In the genomic region with DNA sequence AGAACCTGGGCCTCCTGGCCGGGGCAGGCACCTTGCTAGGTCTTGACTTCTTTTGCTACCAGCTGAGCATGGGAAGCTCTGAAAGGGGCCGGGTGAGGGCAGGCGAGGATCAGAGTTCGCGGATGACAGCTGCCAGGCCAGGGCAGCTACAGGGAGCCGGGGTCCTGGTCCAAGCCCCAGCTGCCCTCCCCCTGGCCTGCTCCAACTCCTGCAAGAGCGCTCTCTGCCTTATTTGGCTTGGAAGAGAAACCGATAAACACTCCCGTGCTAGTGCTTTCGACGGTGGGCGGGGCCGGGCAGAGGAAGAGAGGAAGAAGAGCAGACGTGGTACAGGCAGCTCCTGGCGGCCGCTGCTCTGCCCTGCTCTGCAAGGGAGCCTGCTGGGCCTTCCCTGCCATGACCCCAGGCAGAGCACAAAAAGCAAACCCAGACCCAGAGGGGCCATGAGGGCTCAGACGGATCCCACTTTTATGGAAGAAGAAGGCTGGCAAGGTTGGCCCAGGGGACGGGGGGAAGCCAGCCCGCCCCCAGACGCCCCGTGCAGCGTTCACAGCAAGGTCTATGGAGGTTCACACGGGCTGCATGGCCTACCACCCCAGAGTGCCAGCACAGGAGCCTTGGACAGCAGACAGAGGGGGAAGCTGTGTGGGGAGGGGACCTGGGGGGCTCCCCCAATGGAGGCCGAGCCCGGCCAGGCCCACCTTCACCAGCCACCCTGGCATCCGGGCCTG, we compare ENCODE assay signal across 8 cellular contexts. TPM values are rescaled to one million over a fixed set of nuclear protein-coding genes. Genes with fewer than 3 reads are reported as not detected.
DNase-seq lines count a peak whose midpoint lies in the region; ATAC-seq, FAIRE-seq and TF ChIP-seq lines count a peak whose summit lies in the region.
"Had no signal": no experiment of that assay in that cellular context is flagged by ENCODE, and none has a peak within 500 bp of the region (broad histone marks: within the 10 kb centered on the region; RNA-seq: fewer than 3 reads in every experiment).

No MANE protein-coding gene starts in this region.

- H3K27me3 ChIP-seq in H1 (replicated peaks in 1 of 4; ENCODE audit: control insufficient read depth in 3 of 4, extremely low read depth in 1 of 4, insufficient read depth in 3 of 4, low read length in 3 of 4) = no peaks in the 10 kb centered on the region
- H3K27me3 ChIP-seq in MG63 = no peaks in the 10 kb centered on the region
- H3K27me3 ChIP-seq: suprapubic skin had no signal

- peaks cover 4 to 38% (median 27%) of the 10 kb centered on the region in 4 experiments for H3K4me1 ChIP-seq in H1 (replicated peaks in 1 of 4; ENCODE audit: control insufficient read depth in 3 of 4, insufficient read depth in 4 of 4, low read length in 3 of 4)

- no peak overlapping the region for H4K91ac ChIP-seq in H1 (replicated peaks; ENCODE audit: insufficient read length, low read length)

- TF ChIP-seq RAD21 in H1 (IDR thresholded peaks at IDR 0.05 in 1 of 2, conservative IDR thresholded peaks at IDR 0.05 in 1 of 2; ENCODE audit: low read depth in 2 of 2, low read length in 2 of 2) = peak; percentile 37 to 50; a peak in 3 of 4 replicates

- FAIRE-seq in H1 (lab: Jason Lieb, UNC) (no peak), HTR-8/SVneo (lab: Jason Lieb, UNC) (no peak)
- FAIRE-seq: endometrium had no signal

- H3K79me1 ChIP-seq in H1 (ENCODE audit: low read depth, low read length) = peaks cover 5% of the 10 kb centered on the region

- H3K36me3 Mint-ChIP-seq in stimulated activated effector memory CD8-positive, alpha-beta T cell treated with anti-CD3 and anti-CD28 coated beads, Interleukin-12 subunit alpha, Interleukin-12 subunit beta, amount 100 ng/mL, for 72 hours = peaks cover 36% of the 10 kb centered on the region

- peaks cover 58% of the 10 kb centered on the region for H3K4me1 Mint-ChIP-seq in stimulated activated effector memory CD8-positive, alpha-beta T cell treated with anti-CD3 and anti-CD28 coated beads, Interleukin-12 subunit alpha, Interleukin-12 subunit beta, amount 100 ng/mL, for 72 hours

- POLR2A ChIA-PET in H1 (lab: Charles Lee; ENCODE audit: partially characterized antibody) = interaction anchor here (0.8 to 2.2 kb wide), 7 partner anchors 13 to 53 kb away, joined by 3 to 8 read pairs (median 4); no protein-coding TSS in a partner anchor

- CTCF ChIA-PET in H1 (lab: Charles Lee; ENCODE audit: partially characterized antibody) = interaction anchor here (0.7 to 25.0 kb wide), 12 partner anchors 8 to 86 kb away, joined by 3 to 251 read pairs (median 4); a partner anchor contains a TSS

- H3K36me3 ChIP-seq in H1 (ENCODE audit: control insufficient read depth in 2 of 4, insufficient read depth in 4 of 4, low read length in 3 of 4) (no peaks in the 10 kb centered on the region), MG63 (no peaks in the 10 kb centered on the region; the same call in 1 of the 2 replicates)

- no peak overlapping the region for H3K4me3 ChIP-seq in H1 (ENCODE audit: extremely low read depth in 1 of 4, insufficient read depth in 2 of 4, low read depth in 3 of 4, low read length in 4 of 4)
- H3K4me3 ChIP-seq in MG63 = no peak overlapping the region
- H3K4me3 ChIP-seq: suprapubic skin had no signal

- H3K27ac Mint-ChIP-seq in stimulated activated effector memory CD8-positive, alpha-beta T cell treated with anti-CD3 and anti-CD28 coated beads, Interleukin-12 subunit alpha, Interleukin-12 subunit beta, amount 100 ng/mL, for 72 hours = peak overlapping the region; percentile 93

- no peaks in the 10 kb centered on the region for H3K23me2 ChIP-seq in H1 (ENCODE audit: low read depth, low read length)

- H3K4me2 ChIP-seq in H1 (ENCODE audit: insufficient read depth in 1 of 2, low read depth in 2 of 2, low read length in 2 of 2) = peak overlapping the region in 1 of 2 experiments; percentile 16; a peak in 1 of 4 replicates

- no peak for TF ChIP-seq EP300 in H1 (IDR thresholded peaks at IDR 0.05; ENCODE audit: borderline replicate concordance in 1 of 2, low read depth in 2 of 2, low read length in 2 of 2)

- DNase-seq in NCI-H2029 (lab: John Stamatoyannopoulos, UW) (peak; percentile 48), NCI-H2029 treated with DMSO at 0.1 percent for 48 hours (lab: John Stamatoyannopoulos, UW) (no peak), H1 (ENCODE audit: low read depth in 1 of 2, low spot score in 2 of 2) (no peak), MG63 (no peak), HTR-8/SVneo (ENCODE audit: insufficient read length, low spot score) (no peak)
- no peak for DNase-seq in stimulated activated effector memory CD8-positive, alpha-beta T cell treated with anti-CD3 and anti-CD28 coated beads, Interleukin-12 subunit alpha, Interleukin-12 subunit beta, amount 100 ng/mL, for 72 hours (ENCODE audit: low spot score in 2 of 2)

- peak in 2 of 3 experiments; percentile 4 to 18; a peak in 1 of 4 replicates for TF ChIP-seq CTCF in H1 (IDR thresholded peaks at IDR 0.05; ENCODE audit: control extremely low read depth in 1 of 3, insufficient read depth in 1 of 3, low read depth in 1 of 3, low read length in 3 of 3)

- TF ChIP-seq POLR2A in H1 (IDR thresholded peaks at IDR 0.05; ENCODE audit: control extremely low read depth in 1 of 2, low read depth in 2 of 2, low read length in 2 of 2) = no peak

- H2AK5ac ChIP-seq in H1 (ENCODE audit: low read depth, low read length) = no peak overlapping the region

- no peaks in the 10 kb centered on the region for H3K9me3 ChIP-seq in H1 (ENCODE audit: insufficient read depth in 2 of 2, low read depth in 1 of 2, low read length in 1 of 2)
- no peaks in the 10 kb centered on the region for H3K9me3 ChIP-seq in MG63
- H3K9me3 ChIP-seq: suprapubic skin had no signal

- no peak overlapping the region for H3K27ac ChIP-seq in H1 (ENCODE audit: low read depth, low read length)
- H3K27ac ChIP-seq: suprapubic skin had no signal

- no peak overlapping the region for H3K14ac ChIP-seq in H1 (ENCODE audit: insufficient read length)

- no peak overlapping the region for H4K5ac ChIP-seq in H1 (ENCODE audit: insufficient read length, low read depth, low read length)

- H2BK20ac ChIP-seq in H1 (ENCODE audit: low read length) = no peak overlapping the region

- H3K9ac ChIP-seq in H1 (replicated peaks in 1 of 4; ENCODE audit: extremely low read depth in 1 of 4, low read depth in 3 of 4, low read length in 3 of 4) = no peak overlapping the region

- H3K23ac ChIP-seq in H1 (ENCODE audit: insufficient read length) = no peak overlapping the region

- no peaks in the 10 kb centered on the region for H3K9me3 Mint-ChIP-seq in stimulated activated effector memory CD8-positive, alpha-beta T cell treated with anti-CD3 and anti-CD28 coated beads, Interleukin-12 subunit alpha, Interleukin-12 subunit beta, amount 100 ng/mL, for 72 hours

- H4K8ac ChIP-seq in H1 (ENCODE audit: extremely low read depth, insufficient read depth, low read length) = peak overlapping the region; percentile 82

- peaks cover 0 to 11% of the 10 kb centered on the region in 2 experiments for H4K20me1 ChIP-seq in H1 (replicated peaks in 1 of 2; ENCODE audit: control insufficient read depth in 1 of 2, insufficient read depth in 2 of 2, low read length in 2 of 2)

- no peak overlapping the region for H2AFZ ChIP-seq in H1 (ENCODE audit: low read length)

- H3K18ac ChIP-seq in H1 (ENCODE audit: extremely low read depth, low read length) = no peak overlapping the region; the same call in 1 of the 2 replicates

- H2BK15ac ChIP-seq in H1 (ENCODE audit: low read length) = no peak overlapping the region

- no peak overlapping the region for H2BK120ac ChIP-seq in H1 (replicated peaks; ENCODE audit: low read depth, low read length)

- H3K56ac ChIP-seq in H1 (replicated peaks; ENCODE audit: insufficient read length, low read depth, low read length) = no peak overlapping the region

- ATAC-seq in stimulated activated effector memory CD8-positive, alpha-beta T cell treated with anti-CD3 and anti-CD28 coated beads, Interleukin-12 subunit alpha, Interleukin-12 subunit beta, amount 100 ng/mL, for 72 hours = peak; percentile 75

- H3K4me3 Mint-ChIP-seq in stimulated activated effector memory CD8-positive, alpha-beta T cell treated with anti-CD3 and anti-CD28 coated beads, Interleukin-12 subunit alpha, Interleukin-12 subunit beta, amount 100 ng/mL, for 72 hours = peak overlapping the region; percentile 63

- WGBS in H1 (ENCODE audit: extremely low coverage in 1 of 2, insufficient coverage in 1 of 2, insufficient read length in 1 of 2, insufficient replicate concordance in 2 of 2, low coverage in 1 of 2, low lambda C conversion rate in 2 of 2, missing lambda C conversion rate in 1 of 2), 2 experiments = 60% methylated on average over 23 of the region's 26 CpGs; no CpG with 5 or more reads in 1 of the 2 experiments

- no peak overlapping the region for H2BK12ac ChIP-seq in H1 (ENCODE audit: low read depth, low read length)

- no peaks in the 10 kb centered on the region; a peak in 1 of 4 replicates for H3K79me2 ChIP-seq in H1 (ENCODE audit: control insufficient read depth in 1 of 2, insufficient read depth in 2 of 2, low read length in 2 of 2)

- H3K4ac ChIP-seq in H1 (replicated peaks; ENCODE audit: insufficient read length, low read depth, low read length) = no peak overlapping the region

- no peak overlapping the region for H2BK5ac ChIP-seq in H1 (ENCODE audit: low read depth, low read length)

RNA-seq across cellular contexts. Expression of a gene that starts 25.6 kb away (rescaled TPM):
- 63.6 and 67.5 TPM in 2 replicates for total RNA-seq in H1 (2021; fragmentation: NEBNext Ultra II Directional; extraction: Animal tissue kit (Norgen Biotek cat#: 25700))
- 42.3 and 62.6 TPM in 2 replicates for polyA plus RNA-seq in H1 (2011; rRNA removed)
- polyA plus RNA-seq in H1 (2011; cell fraction: cytosol; rRNA removed) = 43.1 TPM
- polyA plus RNA-seq in H1 (2011; cell fraction: nucleus; rRNA removed) = 361 TPM
- polyA plus RNA-seq in H1 (2012, experiment 1 of 2) = 37.5 to 75.6 TPM (median 65.9 TPM) in 4 replicates
- polyA plus RNA-seq in H1 (2012, experiment 2 of 2) = 43.7 TPM
- polyA plus RNA-seq in H1 (2013, experiment 1 of 2) = 76.1 TPM
- polyA plus RNA-seq in H1 (2013, experiment 2 of 2) = 73.2 TPM
- 19.7 and 34.2 TPM in 2 replicates for polyA minus RNA-seq in H1 (2011; rRNA and poly(A)+ RNA removed)
- 33.0 TPM for polyA minus RNA-seq in H1 (2011; cell fraction: cytosol; rRNA and poly(A)+ RNA removed)
- polyA minus RNA-seq in H1 (2011; cell fraction: nucleus; rRNA and poly(A)+ RNA removed) = 63.0 TPM
- total RNA-seq in MG63 (2014; rRNA removed; shearing (Covaris generic); ENCODE audit: low replicate concordance) = 77.6 and 88.5 TPM in 2 replicates

RNA-seq across cellular contexts. Expression of a gene that starts 44.2 kb away (rescaled TPM):
- 95.4 and 96.5 TPM in 2 replicates for total RNA-seq in H1 (2021; fragmentation: NEBNext Ultra II Directional; extraction: Animal tissue kit (Norgen Biotek cat#: 25700))
- 76.7 and 141 TPM in 2 replicates for polyA plus RNA-seq in H1 (2011; rRNA removed)
- 58.9 TPM for polyA plus RNA-seq in H1 (2011; cell fraction: cytosol; rRNA removed)
- 87.0 TPM for polyA plus RNA-seq in H1 (2011; cell fraction: nucleus; rRNA removed)
- polyA plus RNA-seq in H1 (2012, experiment 1 of 2) = 38.0 to 88.5 TPM (median 80.4 TPM) in 4 replicates
- polyA plus RNA-seq in H1 (2012, experiment 2 of 2) = 81.9 TPM
- polyA plus RNA-seq in H1 (2013, experiment 1 of 2) = 43.2 TPM
- polyA plus RNA-seq in H1 (2013, experiment 2 of 2) = 40.8 TPM
- 33.2 and 36.2 TPM in 2 replicates for polyA minus RNA-seq in H1 (2011; rRNA and poly(A)+ RNA removed)
- 144 TPM for polyA minus RNA-seq in H1 (2011; cell fraction: cytosol; rRNA and poly(A)+ RNA removed)
- 89.1 TPM for polyA minus RNA-seq in H1 (2011; cell fraction: nucleus; rRNA and poly(A)+ RNA removed)
- 9.3 and 14.3 TPM in 2 replicates for total RNA-seq in MG63 (2014; rRNA removed; shearing (Covaris generic); ENCODE audit: low replicate concordance)

RNA-seq across cellular contexts. Expression of a gene that starts 52.3 kb away (rescaled TPM):
- 221 and 244 TPM in 2 replicates for total RNA-seq in H1 (2021; fragmentation: NEBNext Ultra II Directional; extraction: Animal tissue kit (Norgen Biotek cat#: 25700))
- 267 and 272 TPM in 2 replicates for polyA plus RNA-seq in H1 (2011; rRNA removed)
- polyA plus RNA-seq in H1 (2011; cell fraction: cytosol; rRNA removed) = 183 TPM
- 229 TPM for polyA plus RNA-seq in H1 (2011; cell fraction: nucleus; rRNA removed)
- 277 to 336 TPM (median 307 TPM) in 4 replicates for polyA plus RNA-seq in H1 (2012, experiment 1 of 2)
- 319 TPM for polyA plus RNA-seq in H1 (2012, experiment 2 of 2)
- polyA plus RNA-seq in H1 (2013, experiment 1 of 2) = 268 TPM
- 292 TPM for polyA plus RNA-seq in H1 (2013, experiment 2 of 2)
- 35.1 and 46.4 TPM in 2 replicates for polyA minus RNA-seq in H1 (2011; rRNA and poly(A)+ RNA removed)
- 153 TPM for polyA minus RNA-seq in H1 (2011; cell fraction: cytosol; rRNA and poly(A)+ RNA removed)
- 113 TPM for polyA minus RNA-seq in H1 (2011; cell fraction: nucleus; rRNA and poly(A)+ RNA removed)
- total RNA-seq in MG63 (2014; rRNA removed; shearing (Covaris generic); ENCODE audit: low replicate concordance) = 290 and 307 TPM in 2 replicates

RNA-seq across cellular contexts. Expression of a gene that starts 53.1 kb away (rescaled TPM):
- total RNA-seq in H1 (2021; fragmentation: NEBNext Ultra II Directional; extraction: Animal tissue kit (Norgen Biotek cat#: 25700)) = 42.9 and 49.7 TPM in 2 replicates
- 32.7 and 45.4 TPM in 2 replicates for polyA plus RNA-seq in H1 (2011; rRNA removed)
- polyA plus RNA-seq in H1 (2011; cell fraction: cytosol; rRNA removed) = 29.7 TPM
- polyA plus RNA-seq in H1 (2011; cell fraction: nucleus; rRNA removed) = 60.2 TPM
- polyA plus RNA-seq in H1 (2012, experiment 1 of 2) = 22.3 to 36.0 TPM (median 28.1 TPM) in 4 replicates
- polyA plus RNA-seq in H1 (2012, experiment 2 of 2) = 31.0 TPM
- polyA plus RNA-seq in H1 (2013, experiment 1 of 2) = 62.2 TPM
- 60.5 TPM for polyA plus RNA-seq in H1 (2013, experiment 2 of 2)
- 10.7 and 10.9 TPM in 2 replicates for polyA minus RNA-seq in H1 (2011; rRNA and poly(A)+ RNA removed)
- 19.5 TPM for polyA minus RNA-seq in H1 (2011; cell fraction: cytosol; rRNA and poly(A)+ RNA removed)
- 20.0 TPM for polyA minus RNA-seq in H1 (2011; cell fraction: nucleus; rRNA and poly(A)+ RNA removed)
- 13.6 and 16.8 TPM in 2 replicates for total RNA-seq in MG63 (2014; rRNA removed; shearing (Covaris generic); ENCODE audit: low replicate concordance)

RNA-seq across cellular contexts. Expression of a gene that starts 53.2 kb away (rescaled TPM):
- 28.7 and 31.2 TPM in 2 replicates for total RNA-seq in H1 (2021; fragmentation: NEBNext Ultra II Directional; extraction: Animal tissue kit (Norgen Biotek cat#: 25700))
- 29.8 and 36.6 TPM in 2 replicates for polyA plus RNA-seq in H1 (2011; rRNA removed)
- polyA plus RNA-seq in H1 (2011; cell fraction: cytosol; rRNA removed) = 33.3 TPM
- polyA plus RNA-seq in H1 (2011; cell fraction: nucleus; rRNA removed) = 86.5 TPM
- polyA plus RNA-seq in H1 (2012, experiment 1 of 2) = 11.9 to 24.8 TPM (median 22.4 TPM) in 4 replicates
- polyA plus RNA-seq in H1 (2012, experiment 2 of 2) = 21.8 TPM
- polyA plus RNA-seq in H1 (2013, experiment 1 of 2) = 24.2 TPM
- 22.1 TPM for polyA plus RNA-seq in H1 (2013, experiment 2 of 2)
- 11.7 and 12.3 TPM in 2 replicates for polyA minus RNA-seq in H1 (2011; rRNA and poly(A)+ RNA removed)
- polyA minus RNA-seq in H1 (2011; cell fraction: cytosol; rRNA and poly(A)+ RNA removed) = 23.6 TPM
- 24.6 TPM for polyA minus RNA-seq in H1 (2011; cell fraction: nucleus; rRNA and poly(A)+ RNA removed)
- 16.5 and 20.2 TPM in 2 replicates for total RNA-seq in MG63 (2014; rRNA removed; shearing (Covaris generic); ENCODE audit: low replicate concordance)
